ENCODE assay signal across 8 cellular contexts in genomic region chr13:59906413-59907027, GRCh38.
A peak's percentile ranks its signal among the peaks of the same experiment; 100 is the strongest.
DNase-seq lines count a peak whose midpoint lies in the region.

No MANE protein-coding gene starts in this region.

- H2AFZ ChIP-seq in neuron (ENCODE audit: low read depth, low read length), result peak overlapping the region; percentile 7

- H3K36me3 ChIP-seq in neuron (ENCODE audit: insufficient read depth, low read length), result no peaks in the 10 kb centered on the region

- no peak overlapping the region for H3K4me3 ChIP-seq in neuron (ENCODE audit: low read length)

- DNase-seq in NCI-H146 (lab: John Stamatoyannopoulos, UW) (peak; percentile 21), NCI-H146 treated with DMSO at 0.1 percent for 48 hours (lab: John Stamatoyannopoulos, UW; ENCODE audit: unreplicated experiment) (no peak), NCI-H2171 (lab: John Stamatoyannopoulos, UW) (peak; percentile 26), dermis microvascular lymphatic vessel endothelial cell (ENCODE audit: low read depth in 2 of 2) (peak; percentile 30 to 57), HK-2 (ENCODE audit: unreplicated experiment) (no peak)
- DNase-seq in activated effector memory CD4-positive, alpha-beta T cell treated with Interleukin-2 at 50 U/mL for 16 hours, result no peak
- DNase-seq in activated CD8-positive, alpha-beta memory T cell treated with anti-CD3 and anti-CD28 coated beads, Interleukin-2, amount 50 U/mL, for 4 hours, result no peak

- no peaks in the 10 kb centered on the region for H3K27me3 ChIP-seq in neuron (ENCODE audit: insufficient read depth, low read length)

- H3K4me1 ChIP-seq in neuron (ENCODE audit: insufficient read depth, low read length), result no peaks in the 10 kb centered on the region

- no peaks in the 10 kb centered on the region for H3K9me3 ChIP-seq in neuron (ENCODE audit: low read length)

Comparison
In these comparisons a context has a peak if more than half of its experiments do, and no peak if none do; other contexts are left out.
1. DNase-seq: peak in NCI-H146 (single experiment), NCI-H2171 (single experiment) and dermis microvascular lymphatic vessel endothelial cell (2 of 2); none in NCI-H146 treated with DMSO at 0.1 percent for 48 hours (single experiment), activated effector memory CD4-positive, alpha-beta T cell treated with Interleukin-2 at 50 U/mL for 16 hours (single experiment), activated CD8-positive, alpha-beta memory T cell treated with anti-CD3 and anti-CD28 coated beads, Interleukin-2, amount 50 U/mL, for 4 hours (single experiment) and HK-2 (single experiment).